12 cellular contexts compared by ENCODE assay signal in genomic region chr9:85332487-85332886, GRCh38.
A peak's percentile ranks its signal among the peaks of the same experiment; 100 is the strongest.
DNase-seq lines count a peak whose midpoint lies in the region; TF ChIP-seq lines count a peak whose summit lies in the region.
"Had no signal": no experiment of that assay in that cellular context is flagged by ENCODE, and none has a peak within 500 bp of the region (broad histone marks: within the 10 kb centered on the region; RNA-seq: fewer than 3 reads in every experiment).

No MANE protein-coding gene starts in this region.

- no peak overlapping the region for H3K27ac Mint-ChIP-seq in progenitor cell of endocrine pancreas
- no peak overlapping the region for H3K27ac Mint-ChIP-seq in activated T-helper 1 cell treated with anti-CD3 and anti-CD28 coated beads, Interleukin-12 subunit alpha, Interleukin-12 subunit beta, Interleukin-2, Interleukin-4 antibody, amounts not matched to agents 30 ng/mL and 10 ng/mL and 1 ng/mL, durations not matched to agents 14 hours and 24 hours and 36 hours
- H3K27ac Mint-ChIP-seq: B cell had no signal

- no peaks in the 10 kb centered on the region for H3K27me3 Mint-ChIP-seq in progenitor cell of endocrine pancreas
- H3K27me3 Mint-ChIP-seq in activated T-helper 1 cell treated with anti-CD3 and anti-CD28 coated beads, Interleukin-12 subunit alpha, Interleukin-12 subunit beta, Interleukin-2, Interleukin-4 antibody, amounts not matched to agents 30 ng/mL and 10 ng/mL and 1 ng/mL, durations not matched to agents 14 hours and 24 hours and 36 hours (ENCODE audit: insufficient read depth), result no peaks in the 10 kb centered on the region
- H3K27me3 Mint-ChIP-seq: B cell had no signal

- intact Hi-C loops in activated T-helper 1 cell treated with anti-CD3 and anti-CD28 coated beads, Interleukin-12 subunit alpha, Interleukin-12 subunit beta, Interleukin-2, Interleukin-4 antibody, amounts not matched to agents 30 ng/mL and 10 ng/mL and 1 ng/mL, durations not matched to agents 14 hours and 24 hours and 36 hours (cut with micrococcal nuclease), result no loop called here

- H3K36me3 Mint-ChIP-seq in progenitor cell of endocrine pancreas (ENCODE audit: insufficient read depth), result no peaks in the 10 kb centered on the region
- no peaks in the 10 kb centered on the region for H3K36me3 Mint-ChIP-seq in activated T-helper 1 cell treated with anti-CD3 and anti-CD28 coated beads, Interleukin-12 subunit alpha, Interleukin-12 subunit beta, Interleukin-2, Interleukin-4 antibody, amounts not matched to agents 30 ng/mL and 10 ng/mL and 1 ng/mL, durations not matched to agents 14 hours and 24 hours and 36 hours (ENCODE audit: low read depth)

- in situ Hi-C loops in KBM-7 (cut with MboI; ENCODE audit: low pct_unique_long_range_greater_than_20kb, low sequenced_read_pairs) (no loop called here), astrocyte of the spinal cord (cut with HindIII; ENCODE audit: low sequenced_read_pairs) (no loop called here)

- TF ChIP-seq CTCF in astrocyte of the spinal cord (IDR thresholded peaks at IDR 0.05; ENCODE audit: low read depth, low read length) (peak; percentile 33), progenitor cell of endocrine pancreas (IDR thresholded peaks at IDR 0.05; ENCODE audit: unreplicated experiment) (peak; percentile 51)

- H3K4me1 Mint-ChIP-seq in progenitor cell of endocrine pancreas (ENCODE audit: low read depth), result peaks cover 12% of the 10 kb centered on the region
- H3K4me1 Mint-ChIP-seq in activated T-helper 1 cell treated with anti-CD3 and anti-CD28 coated beads, Interleukin-12 subunit alpha, Interleukin-12 subunit beta, Interleukin-2, Interleukin-4 antibody, amounts not matched to agents 30 ng/mL and 10 ng/mL and 1 ng/mL, durations not matched to agents 14 hours and 24 hours and 36 hours (ENCODE audit: low read depth), result no peaks in the 10 kb centered on the region
- H3K4me1 Mint-ChIP-seq: B cell had no signal

- H3K9me3 Mint-ChIP-seq in progenitor cell of endocrine pancreas (ENCODE audit: low read depth), result no peaks in the 10 kb centered on the region
- H3K9me3 Mint-ChIP-seq in activated T-helper 1 cell treated with anti-CD3 and anti-CD28 coated beads, Interleukin-12 subunit alpha, Interleukin-12 subunit beta, Interleukin-2, Interleukin-4 antibody, amounts not matched to agents 30 ng/mL and 10 ng/mL and 1 ng/mL, durations not matched to agents 14 hours and 24 hours and 36 hours, result no peaks in the 10 kb centered on the region

- peak; percentile 71 for DNase-seq in NCI-H82 (lab: John Stamatoyannopoulos, UW)
- no peak for DNase-seq in NCI-H82 treated with DMSO at 0.1 percent for 48 hours (lab: John Stamatoyannopoulos, UW; ENCODE audit: unreplicated experiment)
- peak; percentile 11 for DNase-seq in KBM-7
- DNase-seq in astrocyte of the spinal cord (ENCODE audit: low read depth, low spot score), result no peak
- no peak for DNase-seq in progenitor cell of endocrine pancreas (ENCODE audit: low spot score, unreplicated experiment)
- no peak for DNase-seq in activated gamma-delta T cell treated with Interleukin-2 at 50 U/mL for 16 hours
- DNase-seq in activated naive CD4-positive, alpha-beta T cell treated with Interleukin-2 at 50 U/mL for 16 hours, result no peak
- no peak for DNase-seq in activated T-helper 1 cell treated with anti-CD3 and anti-CD28 coated beads, Interleukin-12 subunit alpha, Interleukin-12 subunit beta, Interleukin-2, Interleukin-4 antibody, amounts not matched to agents 30 ng/mL and 10 ng/mL and 1 ng/mL, durations not matched to agents 14 hours and 24 hours and 36 hours (ENCODE audit: low spot score)
- DNase-seq: activated naive CD4-positive, alpha-beta T cell; effector CD8-positive, alpha-beta T cell; NCI-H345 had no signal

- H3K4me3 Mint-ChIP-seq in progenitor cell of endocrine pancreas (ENCODE audit: low read depth), result no peak overlapping the region
- H3K4me3 Mint-ChIP-seq in activated T-helper 1 cell treated with anti-CD3 and anti-CD28 coated beads, Interleukin-12 subunit alpha, Interleukin-12 subunit beta, Interleukin-2, Interleukin-4 antibody, amounts not matched to agents 30 ng/mL and 10 ng/mL and 1 ng/mL, durations not matched to agents 14 hours and 24 hours and 36 hours, result no peak overlapping the region
- H3K4me3 Mint-ChIP-seq: B cell had no signal

- no peak overlapping the region for H3K4me3 ChIP-seq in astrocyte of the spinal cord (ENCODE audit: low read depth, low read length)

Comparison
In these comparisons a context has a peak if more than half of its experiments do, and no peak if none do; other contexts are left out.
1. DNase-seq: peak in NCI-H82 (single experiment) and KBM-7 (single experiment); none in NCI-H82 treated with DMSO at 0.1 percent for 48 hours (single experiment), astrocyte of the spinal cord (single experiment), progenitor cell of endocrine pancreas (single experiment), activated gamma-delta T cell treated with Interleukin-2 at 50 U/mL for 16 hours (single experiment), activated naive CD4-positive, alpha-beta T cell treated with Interleukin-2 at 50 U/mL for 16 hours (single experiment) and activated T-helper 1 cell treated with anti-CD3 and anti-CD28 coated beads, Interleukin-12 subunit alpha, Interleukin-12 subunit beta, Interleukin-2, Interleukin-4 antibody, amounts not matched to agents 30 ng/mL and 10 ng/mL and 1 ng/mL, durations not matched to agents 14 hours and 24 hours and 36 hours (single experiment).